ENCODE assay signal across 14 cellular contexts in the genomic region with DNA sequence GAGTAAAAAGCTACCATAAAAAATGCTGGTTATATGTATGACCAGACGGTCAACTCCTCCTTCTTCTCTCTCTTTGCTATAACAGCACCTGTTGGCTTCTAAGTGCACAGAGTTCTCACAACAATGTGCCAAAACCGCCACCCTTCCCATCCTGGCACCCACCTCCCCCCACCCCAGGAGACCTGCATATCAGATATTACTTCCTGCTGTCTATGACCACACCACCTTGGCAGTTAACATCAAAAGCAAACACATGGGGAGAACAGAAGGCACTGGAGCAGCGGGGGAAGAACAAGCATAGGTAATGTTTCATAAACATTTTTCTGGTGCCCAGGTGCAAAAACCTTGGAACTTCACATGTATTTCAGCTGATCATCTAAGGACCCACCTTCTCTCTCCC. TPM values are rescaled to one million over a fixed set of nuclear protein-coding genes. Genes with fewer than 3 reads are reported as not detected.
DNase-seq lines count a peak whose midpoint lies in the region; ATAC-seq and TF ChIP-seq lines count a peak whose summit lies in the region.
"Had no signal": no experiment of that assay in that cellular context is flagged by ENCODE, and none has a peak within 500 bp of the region (broad histone marks: within the 10 kb centered on the region; RNA-seq: fewer than 3 reads in every experiment).

No MANE protein-coding gene starts in this region.

- H3K27me3 Mint-ChIP-seq in activated naive CD4-positive, alpha-beta T cell treated with anti-CD3 and anti-CD28 coated beads, Interleukin-2, amount 10 ng/mL, durations not matched to agents 7 days and 5 days: peaks cover 4% of the 10 kb centered on the region

- peak overlapping the region; percentile 47 for H3K27ac ChIP-seq in colonic mucosa
- peak overlapping the region; percentile 1 for H3K27ac ChIP-seq in thymus (ENCODE audit: low read depth)
- no peak overlapping the region for H3K27ac ChIP-seq in substantia nigra (ENCODE audit: low read depth, low read length, poor library complexity, severe bottlenecking)
- H3K27ac ChIP-seq: upper lobe of left lung had no signal

- peak; percentile 61 for DNase-seq in activated naive CD4-positive, alpha-beta T cell treated with anti-CD3 and anti-CD28 coated beads, Interleukin-2, amount 10 ng/mL, durations not matched to agents 7 days and 5 days
- no peak for DNase-seq in activated naive CD4-positive, alpha-beta T cell treated with anti-CD3 and anti-CD28 coated beads, Interleukin-2, amount 50 U/mL, for 16 hours
- peak; percentile 56 for DNase-seq in NCI-H2196 treated with DMSO at 0.1 percent for 48 hours (lab: John Stamatoyannopoulos, UW; ENCODE audit: unreplicated experiment)
- DNase-seq in colonic mucosa: peak; percentile 75
- DNase-seq in substantia nigra (lab: John Stamatoyannopoulos, UW): no peak
- DNase-seq in GDM1 (lab: John Stamatoyannopoulos, UW): no peak
- DNase-seq: activated T-cell treated with anti-CD3 and anti-CD28 coated beads, Interleukin-2, amount 50 U/mL, for 4 hours; central memory CD4-positive, alpha-beta T cell; NCI-H446; retina; SIG-M5; upper lobe of left lung had no signal

- no peaks in the 10 kb centered on the region for H3K9me3 ChIP-seq in colonic mucosa
- no peaks in the 10 kb centered on the region for H3K9me3 ChIP-seq in thymus (ENCODE audit: control insufficient read depth)
- H3K9me3 ChIP-seq: upper lobe of left lung had no signal

- no peak for TF ChIP-seq CTCF in colonic mucosa (IDR thresholded peaks at IDR 0.05)

- H3K4me1 ChIP-seq in colonic mucosa: peaks cover 21% of the 10 kb centered on the region
- peaks cover 72% of the 10 kb centered on the region for H3K4me1 ChIP-seq in thymus (ENCODE audit: control insufficient read depth, insufficient read depth, low read length)

- H3K9me3 Mint-ChIP-seq in activated naive CD4-positive, alpha-beta T cell treated with anti-CD3 and anti-CD28 coated beads, Interleukin-2, amount 10 ng/mL, durations not matched to agents 7 days and 5 days: peaks cover 3% of the 10 kb centered on the region
- H3K9me3 Mint-ChIP-seq: activated T-cell treated with anti-CD3 and anti-CD28 coated beads, Interleukin-2, amount 50 U/mL, for 4 hours had no signal

- H3K36me3 ChIP-seq in colonic mucosa (no peaks in the 10 kb centered on the region), thymus (ENCODE audit: control insufficient read depth, insufficient read depth) (peaks cover 3% of the 10 kb centered on the region)
- H3K36me3 ChIP-seq: upper lobe of left lung had no signal

- H3K27ac Mint-ChIP-seq in activated naive CD4-positive, alpha-beta T cell treated with anti-CD3 and anti-CD28 coated beads, Interleukin-2, amount 10 ng/mL, durations not matched to agents 7 days and 5 days: peak overlapping the region; percentile 0

- H3K9ac ChIP-seq in colonic mucosa (ENCODE audit: low read depth in 2 of 2, low read length in 2 of 2): no peak overlapping the region

- intact Hi-C loops in colonic mucosa (cut with DNase I): no loop called here

- CTCF ChIA-PET in activated naive CD4-positive, alpha-beta T cell treated with anti-CD3 and anti-CD28 coated beads, Interleukin-2, amount 10 ng/mL, durations not matched to agents 7 days and 5 days (lab: Charles Lee): interaction anchor here (1.3 kb wide), 1 partner anchor 10 kb away, joined by 3 read pairs; no protein-coding TSS in a partner anchor

- no peak for ATAC-seq in HG02623 (IDR thresholded peaks at IDR 0.05; ENCODE audit: unreplicated experiment)

- peaks cover 12% of the 10 kb centered on the region for H3K36me3 Mint-ChIP-seq in activated naive CD4-positive, alpha-beta T cell treated with anti-CD3 and anti-CD28 coated beads, Interleukin-2, amount 10 ng/mL, durations not matched to agents 7 days and 5 days

- H3K4me3 Mint-ChIP-seq in activated naive CD4-positive, alpha-beta T cell treated with anti-CD3 and anti-CD28 coated beads, Interleukin-2, amount 10 ng/mL, durations not matched to agents 7 days and 5 days: no peak overlapping the region
- H3K4me3 Mint-ChIP-seq: activated T-cell treated with anti-CD3 and anti-CD28 coated beads, Interleukin-2, amount 50 U/mL, for 4 hours had no signal

- peaks cover 49% of the 10 kb centered on the region for H3K4me1 Mint-ChIP-seq in activated naive CD4-positive, alpha-beta T cell treated with anti-CD3 and anti-CD28 coated beads, Interleukin-2, amount 10 ng/mL, durations not matched to agents 7 days and 5 days

- H3K4me3 ChIP-seq in colonic mucosa (no peak overlapping the region), thymus (ENCODE audit: low read length) (peak overlapping the region; percentile 21)
- H3K4me3 ChIP-seq: upper lobe of left lung had no signal

- 7% methylated on average over 3 of the region's 3 CpGs for WGBS in thymus

- H3K27me3 ChIP-seq in colonic mucosa: no peaks in the 10 kb centered on the region
- no peaks in the 10 kb centered on the region for H3K27me3 ChIP-seq in thymus (ENCODE audit: control insufficient read depth, insufficient read depth)
- H3K27me3 ChIP-seq: upper lobe of left lung had no signal

RNA-seq across cellular contexts. Expression of gene SPRED2, which starts 15.5 kb away (rescaled TPM):
- 10 to 100 TPM; 36.9 to 47.8 TPM for total RNA-seq in colonic mucosa
- polyA plus RNA-seq in thymus: 17.0 TPM

Comparison
In these comparisons a context has a peak if more than half of its experiments do, and no peak if none do; other contexts are left out.
1. DNase-seq: peak in activated naive CD4-positive, alpha-beta T cell treated with anti-CD3 and anti-CD28 coated beads, Interleukin-2, amount 10 ng/mL, durations not matched to agents 7 days and 5 days (single experiment), NCI-H2196 treated with DMSO at 0.1 percent for 48 hours (single experiment) and colonic mucosa (single experiment); none in activated naive CD4-positive, alpha-beta T cell treated with anti-CD3 and anti-CD28 coated beads, Interleukin-2, amount 50 U/mL, for 16 hours (single experiment), substantia nigra (0 of 49) and GDM1 (single experiment).